7 cellular contexts compared by ENCODE assay signal in genomic region chr16:2580818-2581217, GRCh38. TPM values are rescaled to one million over a fixed set of nuclear protein-coding genes. Genes with fewer than 3 reads are reported as not detected.
"Had no signal": no experiment of that assay in that cellular context is flagged by ENCODE, and none has a peak within 500 bp of the region (broad histone marks: within the 10 kb centered on the region; RNA-seq: fewer than 3 reads in every experiment).

No MANE protein-coding gene starts in this region.

RNA-seq across cellular contexts. Expression of gene CEMP1, which starts 49.6 kb away (rescaled TPM):
- total RNA-seq: activated CD4-positive, alpha-beta T cell treated with anti-CD3 and anti-CD28 coated beads for 36 hours; activated CD8-positive, alpha-beta memory T cell treated with anti-CD3 and anti-CD28 coated beads, Interleukin-2, amount 10 ng/mL, durations not matched to agents 7 days and 5 days; activated CD8-positive, alpha-beta T cell treated with anti-CD3 and anti-CD28 coated beads, Interleukin-2, amount 10 ng/mL, durations not matched to agents 7 days and 5 days; activated T-helper 2 cell treated with anti-CD3 and anti-CD28 coated beads, Interferon-gamma antibody, Interleukin-2, Interleukin-4, amounts not matched to agents 10 μg/mL and 5 μg/mL and 100 μg/mL, durations not matched to agents 14 hours and 24 hours and 36 hours; ascending aorta; bronchial epithelial cell; T-helper 2 cell treated with Interferon-gamma antibody and Interleukin-4, amounts not matched to agents 100 ng/mL and 5 ng/mL, for 36 hours had no signal
